21 cellular contexts compared by ENCODE assay signal in genomic region chr3:52341123-52341522, GRCh38.
"Had no signal": no experiment of that assay in that cellular context is flagged by ENCODE, and none has a peak within 500 bp of the region (broad histone marks: within the 10 kb centered on the region; RNA-seq: fewer than 3 reads in every experiment).

No MANE protein-coding gene starts in this region.

- H3K4me3 Mint-ChIP-seq: activated T-cell treated with anti-CD3 and anti-CD28 coated beads, Interleukin-2, amount 50 U/mL, for 4 hours; nephron progenitor cell had no signal

- H3K9me3 ChIP-seq: prostate gland, tibial artery, uterus had no signal

- H3K36me3 ChIP-seq: brain microvascular endothelial cell, prostate gland, tibial artery, uterus had no signal

- H3K4me3 ChIP-seq: prostate gland, tibial artery, uterus had no signal

- DNase-seq: activated CD4-positive, alpha-beta T cell treated with anti-CD3 and anti-CD28 coated beads, Interleukin-2, amount 50 U/mL, for 1 hour; activated CD8-positive, alpha-beta memory T cell treated with anti-CD3 and anti-CD28 coated beads, Interleukin-2, amount 50 U/mL, for 4 hours; activated effector memory CD4-positive, alpha-beta T cell treated with anti-CD3 and anti-CD28 coated beads, Interleukin-2, amount 50 U/mL, for 16 hours; activated naive CD4-positive, alpha-beta T cell treated with anti-CD3 and anti-CD28 coated beads, Interleukin-2, amount 50 U/mL, for 16 hours; activated T-cell treated with anti-CD3 and anti-CD28 coated beads, Interleukin-2, amount 50 U/mL, for 4 hours; aorta; brain microvascular endothelial cell; cortex of kidney; erythroblast; foreskin melanocyte; hypothalamus; islet precursor cell; midbrain; nephron progenitor cell; occipital lobe; stimulated activated naive CD8-positive, alpha-beta T cell treated with anti-CD3 and anti-CD28 coated beads, Interleukin-15, Interleukin-2, amounts not matched to agents 100 U/mL and 50 U/mL, for 24 hours; substantia nigra; tibial artery; uterus had no signal

- H3K9me3 Mint-ChIP-seq: activated T-cell treated with anti-CD3 and anti-CD28 coated beads, Interleukin-2, amount 50 U/mL, for 4 hours; nephron progenitor cell had no signal

- H3K4me1 ChIP-seq: prostate gland, uterus had no signal

- H3K27ac Mint-ChIP-seq: nephron progenitor cell had no signal

- H3K27me3 ChIP-seq: brain microvascular endothelial cell, tibial artery, uterus had no signal

- H3K27ac ChIP-seq: brain microvascular endothelial cell, prostate gland, tibial artery, uterus had no signal

- FAIRE-seq: endometrium had no signal

- H3K4me1 Mint-ChIP-seq: nephron progenitor cell had no signal
